8 cellular contexts compared by ENCODE assay signal in the genomic region with DNA sequence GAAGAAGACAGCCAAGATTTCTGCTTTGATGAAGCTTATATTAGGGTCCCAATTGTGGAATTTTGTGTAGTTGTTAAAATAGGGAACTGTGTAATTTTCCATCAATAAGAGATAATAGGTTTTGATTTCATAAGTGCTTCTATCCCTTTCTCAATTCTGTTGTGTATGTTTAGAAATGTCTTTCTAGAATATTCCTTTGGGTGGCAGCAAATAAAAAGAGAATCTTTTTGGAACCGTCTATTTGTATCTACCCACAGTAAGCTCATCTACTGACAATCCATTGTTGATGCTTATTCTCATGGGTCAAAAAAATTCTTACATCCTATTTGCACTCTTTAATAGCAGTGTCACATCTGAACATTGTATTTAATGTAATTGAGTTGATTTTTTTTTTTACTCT.
DNase-seq lines count a peak whose midpoint lies in the region; ATAC-seq, FAIRE-seq and TF ChIP-seq lines count a peak whose summit lies in the region.

No MANE protein-coding gene starts in this region.

- no peak overlapping the region for H3K56ac ChIP-seq in H1 (replicated peaks; ENCODE audit: insufficient read length, low read depth, low read length)

- no peak overlapping the region for H3K4ac ChIP-seq in H1 (replicated peaks; ENCODE audit: insufficient read length, low read depth, low read length)

- no peak overlapping the region for H3K18ac ChIP-seq in H1 (ENCODE audit: extremely low read depth, low read length)

- WGBS in H1 (ENCODE audit: extremely low coverage in 1 of 2, insufficient coverage in 1 of 2, insufficient read length in 1 of 2, insufficient replicate concordance in 2 of 2, low coverage in 1 of 2, low lambda C conversion rate in 2 of 2, missing lambda C conversion rate in 1 of 2), 2 experiments, result 64% methylated on average over 1 of the region's 1 CpG; no CpG with 5 or more reads in 1 of the 2 experiments
- WGBS in GM23248 (ENCODE audit: low coverage in 1 of 2, low lambda C conversion rate in 2 of 2, missing lambda C conversion rate in 2 of 2), 2 experiments, result 0% methylated on average over 1 of the region's 1 CpG

- H3K36me3 ChIP-seq in H1 (ENCODE audit: control insufficient read depth in 2 of 4, insufficient read depth in 4 of 4, low read length in 3 of 4) (no peaks in the 10 kb centered on the region), GM23248 (ENCODE audit: low read depth) (no peaks in the 10 kb centered on the region)

- H3K4me2 ChIP-seq in H1 (ENCODE audit: insufficient read depth in 1 of 2, low read depth in 2 of 2, low read length in 2 of 2) (no peak overlapping the region), GM23248 (ENCODE audit: unreplicated experiment) (no peak overlapping the region)

- CTCF ChIA-PET in H1 (lab: Charles Lee; ENCODE audit: partially characterized antibody), result interaction anchor here (0.6 to 11.1 kb wide), 40 partner anchors 10 to 1187 kb away, joined by 3 to 119 read pairs (median 4); no protein-coding TSS in a partner anchor

- H2BK120ac ChIP-seq in H1 (replicated peaks; ENCODE audit: low read depth, low read length), result no peak overlapping the region

- POLR2A ChIA-PET in H1 (lab: Charles Lee; ENCODE audit: partially characterized antibody), result interaction anchor here (0.7 to 0.9 kb wide), 2 partner anchors 14 to 124 kb away, joined by 3 to 4 read pairs; no protein-coding TSS in a partner anchor

- H3K9me2 ChIP-seq in GM23248 (ENCODE audit: insufficient read depth), result no peaks in the 10 kb centered on the region

- no peaks in the 10 kb centered on the region for H4K20me1 ChIP-seq in H1 (replicated peaks in 1 of 2; ENCODE audit: control insufficient read depth in 1 of 2, insufficient read depth in 2 of 2, low read length in 2 of 2)
- H4K20me1 ChIP-seq in GM23248 (ENCODE audit: insufficient read depth), result no peaks in the 10 kb centered on the region

- H3K23me2 ChIP-seq in H1 (ENCODE audit: low read depth, low read length), result peaks cover 2% of the 10 kb centered on the region; the same call in 1 of the 2 replicates

- H3K9ac ChIP-seq in H1 (replicated peaks in 1 of 4; ENCODE audit: extremely low read depth in 1 of 4, low read depth in 3 of 4, low read length in 3 of 4) (no peak overlapping the region), GM23248 (no peak overlapping the region)

- DNase-seq in COR-L47 (lab: John Stamatoyannopoulos, UW), result peak; percentile 38
- peak; percentile 58 for DNase-seq in MV-4-11 (lab: John Stamatoyannopoulos, UW)
- DNase-seq in H1 (ENCODE audit: low read depth in 1 of 2, low spot score in 2 of 2), result no peak
- DNase-seq in stimulated activated CD4-positive, alpha-beta T cell treated with anti-CD3 and anti-CD28 coated beads, Interleukin-15, amount 100 ng/mL, for 24 hours, result no peak
- no peak for DNase-seq in activated naive CD4-positive, alpha-beta T cell (lab: John Stamatoyannopoulos, UW)
- no peak for DNase-seq in GM23248

- H2BK15ac ChIP-seq in H1 (ENCODE audit: low read length), result no peak overlapping the region

- TF ChIP-seq EP300 in H1 (IDR thresholded peaks at IDR 0.05; ENCODE audit: borderline replicate concordance in 1 of 2, low read depth in 2 of 2, low read length in 2 of 2), result no peak

- no peak overlapping the region for H4K91ac ChIP-seq in H1 (replicated peaks; ENCODE audit: insufficient read length, low read length)

- no peak overlapping the region for H3K23ac ChIP-seq in H1 (ENCODE audit: insufficient read length)

- no peak overlapping the region for H2BK12ac ChIP-seq in H1 (ENCODE audit: low read depth, low read length)

- H3K79me2 ChIP-seq in H1 (ENCODE audit: control insufficient read depth in 1 of 2, insufficient read depth in 2 of 2, low read length in 2 of 2) (no peaks in the 10 kb centered on the region), GM23248 (ENCODE audit: insufficient read depth) (no peaks in the 10 kb centered on the region)

- H2AFZ ChIP-seq in H1 (ENCODE audit: low read length) (no peak overlapping the region), GM23248 (no peak overlapping the region)

- H3K4me1 ChIP-seq in H1 (replicated peaks in 1 of 4; ENCODE audit: control insufficient read depth in 3 of 4, insufficient read depth in 4 of 4, low read length in 3 of 4) (no peaks in the 10 kb centered on the region), GM23248 (ENCODE audit: insufficient read depth) (no peaks in the 10 kb centered on the region)

- no peaks in the 10 kb centered on the region for H3F3A ChIP-seq in GM23248 (ENCODE audit: insufficient read depth)

- H3K27ac ChIP-seq in H1 (ENCODE audit: low read depth, low read length) (no peak overlapping the region), GM23248 (no peak overlapping the region)

- no peak overlapping the region for H3K14ac ChIP-seq in H1 (ENCODE audit: insufficient read length)

- TF ChIP-seq CTCF in H1 (IDR thresholded peaks at IDR 0.05; ENCODE audit: control extremely low read depth in 1 of 3, insufficient read depth in 1 of 3, low read depth in 1 of 3, low read length in 3 of 3), result peak in 1 of 3 experiments; percentile 3; a peak in 1 of 4 replicates

- in situ Hi-C loops in GM23248 (cut with MboI), result loop anchor here (10.0 kb wide), 1 partner anchor 1169 kb away; no protein-coding TSS in a partner anchor

- H2BK20ac ChIP-seq in H1 (ENCODE audit: low read length), result no peak overlapping the region

- H2AK5ac ChIP-seq in H1 (ENCODE audit: low read depth, low read length), result no peak overlapping the region

- H2BK5ac ChIP-seq in H1 (ENCODE audit: low read depth, low read length), result no peak overlapping the region

- no peaks in the 10 kb centered on the region for H3K79me1 ChIP-seq in H1 (ENCODE audit: low read depth, low read length)

- peak; percentile 41 to 42 for TF ChIP-seq RAD21 in H1 (IDR thresholded peaks at IDR 0.05 in 1 of 2, conservative IDR thresholded peaks at IDR 0.05 in 1 of 2; ENCODE audit: low read depth in 2 of 2, low read length in 2 of 2)

- H3K4me3 ChIP-seq in H1 (ENCODE audit: extremely low read depth in 1 of 4, insufficient read depth in 2 of 4, low read depth in 3 of 4, low read length in 4 of 4), result no peak overlapping the region
- no peak overlapping the region for H3K4me3 ChIP-seq in GM23248

- no peak overlapping the region for H4K8ac ChIP-seq in H1 (ENCODE audit: extremely low read depth, insufficient read depth, low read length)

- ATAC-seq in GM21528 (IDR thresholded peaks at IDR 0.05; ENCODE audit: low FRiP score, unreplicated experiment), result peak; percentile 50
- ATAC-seq in HG02970 (IDR thresholded peaks at IDR 0.05; ENCODE audit: low FRiP score, unreplicated experiment), result no peak

- no peak for TF ChIP-seq POLR2A in H1 (IDR thresholded peaks at IDR 0.05; ENCODE audit: control extremely low read depth in 1 of 2, low read depth in 2 of 2, low read length in 2 of 2)

- H3K27me3 ChIP-seq in H1 (replicated peaks in 1 of 4; ENCODE audit: control insufficient read depth in 3 of 4, extremely low read depth in 1 of 4, insufficient read depth in 3 of 4, low read length in 3 of 4), result no peaks in the 10 kb centered on the region
- no peaks in the 10 kb centered on the region for H3K27me3 ChIP-seq in GM23248 (replicated peaks; ENCODE audit: insufficient read depth)

- FAIRE-seq in H1 (lab: Jason Lieb, UNC), result no peak

- no peaks in the 10 kb centered on the region for H3K9me3 ChIP-seq in H1 (ENCODE audit: insufficient read depth in 2 of 2, low read depth in 1 of 2, low read length in 1 of 2)
- H3K9me3 ChIP-seq in GM23248 (ENCODE audit: low read depth), result no peaks in the 10 kb centered on the region

- H4K5ac ChIP-seq in H1 (ENCODE audit: insufficient read length, low read depth, low read length), result no peak overlapping the region

TF ChIP-seq in H1, 55 proteins besides CTCF, POLR2A, EP300 and RAD21:
- no peak for TF ChIP-seq TCF12 (IDR thresholded peaks at IDR 0.05; ENCODE audit: low read depth, low read length)

Comparison
In these comparisons a context has a peak if more than half of its experiments do, and no peak if none do; other contexts are left out.
1. DNase-seq: peak in COR-L47 (single experiment) and MV-4-11 (single experiment); none in H1 (0 of 2), stimulated activated CD4-positive, alpha-beta T cell treated with anti-CD3 and anti-CD28 coated beads, Interleukin-15, amount 100 ng/mL, for 24 hours (single experiment), activated naive CD4-positive, alpha-beta T cell (0 of 4) and GM23248 (single experiment).